ENCODE assay signal across 24 cellular contexts in genomic region chr1:168338589-168339503, GRCh38.
"Had no signal": no experiment of that assay in that cellular context is flagged by ENCODE, and none has a peak within 500 bp of the region (broad histone marks: within the 10 kb centered on the region; RNA-seq: fewer than 3 reads in every experiment).

No MANE protein-coding gene starts in this region.

- H3K4me1 ChIP-seq: parathyroid adenoma, prostate gland had no signal

- H3K4me3 Mint-ChIP-seq: nephron progenitor cell; stimulated activated memory B cell treated with anti-CD40 and anti-IgM and Interleukin-4, amounts not matched to agents 10 μg/mL and 1 μg/mL and 100 μg/mL, for 72 hours; stimulated activated naive CD8-positive, alpha-beta T cell treated with anti-CD3 and anti-CD28 coated beads, Interleukin-15, Interleukin-2, amounts not matched to agents 100 ng/mL and 50 ng/mL, for 24 hours had no signal

- H3K4me1 Mint-ChIP-seq: nephron progenitor cell had no signal

- H3K9me3 Mint-ChIP-seq: nephron progenitor cell; stimulated activated memory B cell treated with anti-CD40 and anti-IgM and Interleukin-4, amounts not matched to agents 10 μg/mL and 1 μg/mL and 100 μg/mL, for 72 hours; stimulated activated naive CD8-positive, alpha-beta T cell treated with anti-CD3 and anti-CD28 coated beads, Interleukin-15, Interleukin-2, amounts not matched to agents 100 ng/mL and 50 ng/mL, for 24 hours had no signal

- H3K27ac ChIP-seq: esophagus squamous epithelium, gastroesophageal sphincter, left ventricle myocardium inferior, parathyroid adenoma, prostate gland, spleen, tibial artery, upper lobe of left lung, uterus had no signal

- H3K36me3 Mint-ChIP-seq: stimulated activated memory B cell treated with anti-CD40 and anti-IgM and Interleukin-4, amounts not matched to agents 10 μg/mL and 1 μg/mL and 100 μg/mL, for 72 hours had no signal

- H3K27me3 Mint-ChIP-seq: stimulated activated naive CD8-positive, alpha-beta T cell treated with anti-CD3 and anti-CD28 coated beads, Interleukin-15, Interleukin-2, amounts not matched to agents 100 ng/mL and 50 ng/mL, for 24 hours had no signal

- H3K36me3 ChIP-seq: esophagus squamous epithelium, gastroesophageal sphincter, left ventricle myocardium inferior, prostate gland, spleen, tibial artery, upper lobe of left lung, uterus had no signal

- H3K9ac ChIP-seq: parathyroid adenoma had no signal

- H2AFZ ChIP-seq: parathyroid adenoma had no signal

- DNase-seq: esophagus squamous epithelium; foreskin fibroblast; glutamatergic neuron; kidney; left cardiac atrium; left ventricle myocardium inferior; mesenchymal stem cell; midbrain; nephron progenitor cell; retina; spleen; stimulated activated CD4-positive, alpha-beta T cell treated with anti-CD3 and anti-CD28 coated beads, Interleukin-15, amount 100 ng/mL, for 24 hours; stimulated activated CD4-positive, alpha-beta T cell treated with anti-CD3 and anti-CD28 coated beads, Interleukin-1b, Interleukin-23, amount 100 ng/mL, for 48 hours; stimulated activated CD4-positive, alpha-beta T cell treated with anti-CD3 and anti-CD28 coated beads, Interleukin-4, amount 100 ng/mL, for 24 hours; tibial artery; upper lobe of left lung; uterus had no signal

- H3K27me3 ChIP-seq: esophagus squamous epithelium, gastroesophageal sphincter, spleen, tibial artery, upper lobe of left lung, uterus had no signal

- FAIRE-seq: kidney had no signal

- ATAC-seq: gastroesophageal sphincter; left cardiac atrium; sciatic nerve; stimulated activated memory B cell treated with anti-CD40 and anti-IgM and Interleukin-4, amounts not matched to agents 10 μg/mL and 1 μg/mL and 100 μg/mL, for 72 hours had no signal

- H3K4me3 ChIP-seq: esophagus squamous epithelium, gastroesophageal sphincter, left ventricle myocardium inferior, lung, prostate gland, spleen, tibial artery, upper lobe of left lung, uterus had no signal

- H3K9me3 ChIP-seq: esophagus squamous epithelium, left ventricle myocardium inferior, prostate gland, spleen, tibial artery, upper lobe of left lung, uterus had no signal

- H3K27ac Mint-ChIP-seq: nephron progenitor cell; stimulated activated memory B cell treated with anti-CD40 and anti-IgM and Interleukin-4, amounts not matched to agents 10 μg/mL and 1 μg/mL and 100 μg/mL, for 72 hours; stimulated activated naive CD8-positive, alpha-beta T cell treated with anti-CD3 and anti-CD28 coated beads, Interleukin-15, Interleukin-2, amounts not matched to agents 100 ng/mL and 50 ng/mL, for 24 hours had no signal
